Comparison of ENCODE assay signal across 27 cellular contexts in the genomic region with DNA sequence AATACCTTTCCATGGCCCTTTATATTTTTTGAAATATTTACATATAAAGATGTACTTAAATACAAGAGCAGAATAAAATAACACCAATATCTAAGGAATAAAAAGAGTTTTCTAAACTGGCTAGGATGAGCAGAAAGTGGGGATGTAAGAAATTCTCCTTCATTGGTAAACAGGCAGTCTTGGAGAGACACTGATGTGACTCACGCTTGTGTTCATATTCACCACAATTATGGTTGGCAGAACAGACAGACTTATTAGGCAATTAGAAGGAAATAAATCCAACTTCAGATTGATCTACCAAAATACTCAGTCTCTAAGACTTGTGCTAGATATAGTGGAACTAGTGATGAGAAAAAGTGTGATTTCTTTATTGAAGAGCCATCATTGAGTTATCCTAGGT.
DNase-seq lines count a peak whose midpoint lies in the region; ATAC-seq lines count a peak whose summit lies in the region.
"Had no signal": no experiment of that assay in that cellular context is flagged by ENCODE, and none has a peak within 500 bp of the region (broad histone marks: within the 10 kb centered on the region; RNA-seq: fewer than 3 reads in every experiment).

No MANE protein-coding gene starts in this region.

- no peaks in the 10 kb centered on the region for H3K36me3 ChIP-seq in adipocyte (ENCODE audit: control insufficient read depth, insufficient read depth, low read length, severe bottlenecking)
- H3K36me3 ChIP-seq: WERI-Rb-1 had no signal

- H3K9me3 ChIP-seq in adipocyte (ENCODE audit: control insufficient read depth, low read length), result no peaks in the 10 kb centered on the region
- H3K9me3 ChIP-seq: SK-N-SH had no signal

- no peaks in the 10 kb centered on the region for H3K27me3 Mint-ChIP-seq in stimulated activated naive CD8-positive, alpha-beta T cell treated with anti-CD3 and anti-CD28 coated beads, Interleukin-15, amount 100 ng/mL, for 72 hours
- H3K27me3 Mint-ChIP-seq: activated naive CD8-positive, alpha-beta T cell treated with anti-CD3 and anti-CD28 coated beads for 36 hours; brain; progenitor cell of endocrine pancreas; stimulated activated naive B cell treated with anti-CD40 and anti-IgM and Interleukin-4, amounts not matched to agents 10 μg/mL and 1 μg/mL and 100 μg/mL, for 72 hours had no signal

- H3K4me3 ChIP-seq in adipocyte (ENCODE audit: low read length), result peak overlapping the region; percentile 7
- H3K4me3 ChIP-seq: smooth muscle cell had no signal

- peaks cover 45% of the 10 kb centered on the region for H3K4me1 ChIP-seq in adipocyte (ENCODE audit: control insufficient read depth, insufficient read depth, low read length)
- H3K4me1 ChIP-seq: foreskin keratinocyte had no signal

- H3K27ac Mint-ChIP-seq in stimulated activated naive CD8-positive, alpha-beta T cell treated with anti-CD3 and anti-CD28 coated beads, Interleukin-15, amount 100 ng/mL, for 72 hours, result no peak overlapping the region
- H3K27ac Mint-ChIP-seq: activated naive CD8-positive, alpha-beta T cell treated with anti-CD3 and anti-CD28 coated beads for 36 hours; brain; progenitor cell of endocrine pancreas; stimulated activated naive B cell treated with anti-CD40 and anti-IgM and Interleukin-4, amounts not matched to agents 10 μg/mL and 1 μg/mL and 100 μg/mL, for 72 hours had no signal

- H3K9ac ChIP-seq in adipocyte (ENCODE audit: low read length), result peak overlapping the region; percentile 57
- H3K9ac ChIP-seq: SK-N-SH had no signal

- no peak overlapping the region for H3K4me3 Mint-ChIP-seq in stimulated activated naive CD8-positive, alpha-beta T cell treated with anti-CD3 and anti-CD28 coated beads, Interleukin-15, amount 100 ng/mL, for 72 hours
- H3K4me3 Mint-ChIP-seq: activated naive CD8-positive, alpha-beta T cell treated with anti-CD3 and anti-CD28 coated beads for 36 hours; brain; neural crest cell; stimulated activated naive B cell treated with anti-CD40 and anti-IgM and Interleukin-4, amounts not matched to agents 10 μg/mL and 1 μg/mL and 100 μg/mL, for 72 hours had no signal

- intact Hi-C loops in sciatic nerve (cut with DNase I), result no loop called here

- peak; percentile 56 for DNase-seq in GM03348 (ENCODE audit: low spot score)
- DNase-seq in adipocyte (ENCODE audit: low read depth), result peak; percentile 14
- DNase-seq in fibroblast of peridontal ligament (ENCODE audit: extremely low read depth), result peak; percentile 70
- DNase-seq in sciatic nerve (ENCODE audit: low spot score), result no peak
- DNase-seq in T-helper 1 cell, result no peak
- DNase-seq in stimulated activated naive CD8-positive, alpha-beta T cell treated with anti-CD3 and anti-CD28 coated beads, Interleukin-15, amount 100 ng/mL, for 72 hours, result no peak
- DNase-seq: activated CD4-positive, alpha-beta T cell treated with anti-CD3 and anti-CD28 coated beads, Interleukin-2, amount 50 U/mL, for 1 hour; activated naive CD8-positive, alpha-beta T cell treated with anti-CD3 and anti-CD28 coated beads for 36 hours; cortex of kidney; DMS79; foreskin keratinocyte; H7; hippocampal formation; NCI-H146; NCI-H2171 treated with DMSO at 0.1 percent for 48 hours; NCI-H524 treated with DMSO at 0.1 percent for 48 hours; RPMI8226; SK-N-SH; stimulated activated CD4-positive, alpha-beta T cell treated with anti-CD3 and anti-CD28 coated beads, Interleukin-2, amount 100 ng/mL, for 48 hours; stimulated activated naive B cell treated with anti-CD40 and anti-IgM and Interleukin-4, amounts not matched to agents 10 μg/mL and 1 μg/mL and 100 μg/mL, for 72 hours; WERI-Rb-1 had no signal

- peaks cover 32% of the 10 kb centered on the region for H3K4me1 Mint-ChIP-seq in stimulated activated naive CD8-positive, alpha-beta T cell treated with anti-CD3 and anti-CD28 coated beads, Interleukin-15, amount 100 ng/mL, for 72 hours

- ATAC-seq in sciatic nerve (peak; percentile 80), GM19351 (IDR thresholded peaks at IDR 0.05; ENCODE audit: unreplicated experiment) (no peak), GM18870 (IDR thresholded peaks at IDR 0.05; ENCODE audit: unreplicated experiment) (no peak)
- no peak for ATAC-seq in stimulated activated naive CD8-positive, alpha-beta T cell treated with anti-CD3 and anti-CD28 coated beads, Interleukin-15, amount 100 ng/mL, for 72 hours
- ATAC-seq: foreskin keratinocyte; stimulated activated naive B cell treated with anti-CD40 and anti-IgM and Interleukin-4, amounts not matched to agents 10 μg/mL and 1 μg/mL and 100 μg/mL, for 72 hours had no signal

- no peaks in the 10 kb centered on the region for H3K9me3 Mint-ChIP-seq in stimulated activated naive CD8-positive, alpha-beta T cell treated with anti-CD3 and anti-CD28 coated beads, Interleukin-15, amount 100 ng/mL, for 72 hours
- H3K9me3 Mint-ChIP-seq: activated naive CD8-positive, alpha-beta T cell treated with anti-CD3 and anti-CD28 coated beads for 36 hours; brain; stimulated activated naive B cell treated with anti-CD40 and anti-IgM and Interleukin-4, amounts not matched to agents 10 μg/mL and 1 μg/mL and 100 μg/mL, for 72 hours had no signal

- H3K27me3 ChIP-seq in adipocyte (replicated peaks; ENCODE audit: control insufficient read depth, insufficient read depth, low read length), result no peaks in the 10 kb centered on the region
- H3K27me3 ChIP-seq: foreskin keratinocyte had no signal

Comparison
In these comparisons a context has a peak if more than half of its experiments do, and no peak if none do; other contexts are left out.
1. DNase-seq: peak in GM03348 (single experiment), adipocyte (single experiment) and fibroblast of peridontal ligament (single experiment); none in sciatic nerve (single experiment), T-helper 1 cell (0 of 5) and stimulated activated naive CD8-positive, alpha-beta T cell treated with anti-CD3 and anti-CD28 coated beads, Interleukin-15, amount 100 ng/mL, for 72 hours (0 of 2).